1 cellular context compared by ENCODE assay signal in genomic region chr12:9786726-9787339, GRCh38.
TF ChIP-seq lines count a peak whose summit lies in the region.

No MANE protein-coding gene starts in this region.

TF ChIP-seq in K562, 482 proteins besides CTCF, POLR2A, EP300 and RAD21:
- TF ChIP-seq COPS2 (conservative IDR thresholded peaks at IDR 0.05) (no peak), SP1 (CRISPR knock-in tag; IDR thresholded peaks at IDR 0.05) (no peak), ZNF121 (CRISPR knock-in tag; conservative IDR thresholded peaks at IDR 0.05) (no peak), JUNB (CRISPR knock-in tag; conservative IDR thresholded peaks at IDR 0.05) (no peak), ZNF398 (CRISPR knock-in tag; IDR thresholded peaks at IDR 0.05) (no peak), ZC3H4 (CRISPR knock-in tag; IDR thresholded peaks at IDR 0.05; ENCODE audit: borderline replicate concordance) (no peak), ATF7 (IDR thresholded peaks at IDR 0.05) (no peak), ADNP (tag; IDR thresholded peaks at IDR 0.05) (no peak), ZNF644 (tag; IDR thresholded peaks at IDR 0.05; ENCODE audit: low read depth) (no peak), MTF1 (CRISPR knock-in tag; IDR thresholded peaks at IDR 0.05; ENCODE audit: borderline replicate concordance) (no peak), OTX1 (CRISPR knock-in tag; IDR thresholded peaks at IDR 0.05) (no peak), NFXL1 (CRISPR knock-in tag; IDR thresholded peaks at IDR 0.05) (no peak), ZNF407 (IDR thresholded peaks at IDR 0.05; ENCODE audit: low read depth) (no peak), TEAD1 (CRISPR knock-in tag; IDR thresholded peaks at IDR 0.05) (no peak), FOXK1 (CRISPR knock-in tag; IDR thresholded peaks at IDR 0.05; ENCODE audit: borderline replicate concordance) (no peak), KDM5B (IDR thresholded peaks at IDR 0.05; ENCODE audit: insufficient replicate concordance, low read depth, low read length) (no peak)
